ENCODE assay signal across 1 cellular context in the genomic region with DNA sequence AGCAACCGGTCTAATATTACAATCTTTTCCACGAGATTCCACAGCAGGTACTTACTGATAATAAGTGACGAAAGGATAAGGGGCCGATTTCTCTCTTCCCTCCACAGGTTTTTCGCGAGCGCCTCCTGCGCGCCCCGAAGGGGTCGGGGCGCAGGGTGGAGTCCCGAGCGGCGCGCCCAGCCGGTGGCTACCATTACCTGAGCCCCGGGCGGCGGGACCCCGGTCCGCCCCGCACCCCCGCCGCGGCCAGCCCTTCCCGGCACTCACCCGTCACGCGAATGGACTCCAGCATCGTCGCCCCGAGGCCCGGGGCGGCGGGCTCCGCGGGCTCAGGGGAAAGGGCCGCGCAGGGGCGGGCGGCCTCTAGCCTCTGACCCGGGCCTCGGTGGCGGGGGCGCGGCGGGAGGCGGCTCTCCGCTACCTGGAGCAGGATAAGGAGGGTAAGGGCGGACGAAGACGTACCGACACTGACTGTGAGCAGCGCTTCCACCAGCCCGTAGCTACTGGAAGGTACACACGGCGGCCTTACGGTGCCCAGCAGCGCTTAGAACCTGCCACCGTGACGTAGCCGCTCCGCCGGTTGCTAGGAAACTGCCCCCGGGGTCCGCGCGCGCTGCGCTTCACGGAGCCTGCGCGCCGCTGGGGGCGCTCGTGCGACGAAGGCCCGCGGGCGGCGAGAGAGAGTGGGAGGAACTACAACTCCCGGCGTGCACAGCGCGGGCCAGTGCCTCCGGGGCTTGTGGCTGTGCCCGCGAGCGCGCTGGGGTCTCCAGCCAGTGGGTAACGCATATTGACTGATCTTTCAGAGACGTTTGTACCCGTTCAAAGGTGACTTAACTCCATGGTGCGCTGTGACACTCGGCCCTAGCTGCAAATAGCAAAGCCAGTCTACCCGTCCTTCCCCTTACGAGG.
TF ChIP-seq lines count a peak whose summit lies in the region.

No MANE protein-coding gene starts in this region.

TF ChIP-seq in A549, 52 proteins besides CTCF, POLR2A, EP300 and RAD21 (continued from another document):
- TF ChIP-seq KDM5A (IDR thresholded peaks at IDR 0.05) (no peak), CBX8 (IDR thresholded peaks at IDR 0.05) (no peak), PBX3 (IDR thresholded peaks at IDR 0.05) (no peak), ELK1 (IDR thresholded peaks at IDR 0.05; ENCODE audit: low read depth, low read length) (no peak), CHD2 (IDR thresholded peaks at IDR 0.05; ENCODE audit: low read length, partially characterized antibody) (no peak), HOXB5 (CRISPR knock-in tag; IDR thresholded peaks at IDR 0.05) (no peak), PHF8 (IDR thresholded peaks at IDR 0.05; ENCODE audit: borderline replicate concordance, low read depth) (peak; percentile 96), MYC (IDR thresholded peaks at IDR 0.05; ENCODE audit: borderline replicate concordance, low read length) (peak; percentile 76), ZC3H11A (IDR thresholded peaks at IDR 0.05) (no peak), ZNF302 (CRISPR knock-in tag; IDR thresholded peaks at IDR 0.05) (no peak), JUN (IDR thresholded peaks at IDR 0.05) (no peak), RARB (CRISPR knock-in tag; IDR thresholded peaks at IDR 0.05) (no peak), ZFP36 (IDR thresholded peaks at IDR 0.05; ENCODE audit: borderline replicate concordance, partially characterized antibody) (no peak), HDAC2 (IDR thresholded peaks at IDR 0.05) (no peak), CEBPB (IDR thresholded peaks at IDR 0.05) (no peak), USF2 (IDR thresholded peaks at IDR 0.05) (no peak), HES2 (IDR thresholded peaks at IDR 0.05) (no peak), JUNB (IDR thresholded peaks at IDR 0.05) (no peak), FOSB (CRISPR knock-in tag; IDR thresholded peaks at IDR 0.05) (no peak), SMC3 (IDR thresholded peaks at IDR 0.05) (peak; percentile 39; the same call in 2 of the 3 replicates), POLR2AphosphoS2 (conservative IDR thresholded peaks at IDR 0.05; ENCODE audit: low read length) (no peak), EHF (CRISPR knock-in tag; IDR thresholded peaks at IDR 0.05) (no peak), RFX5 (IDR thresholded peaks at IDR 0.05) (peak; percentile 57; the same call in 1 of the 2 replicates), TP53 (CRISPR knock-in tag; IDR thresholded peaks at IDR 0.05) (no peak), MAFK (IDR thresholded peaks at IDR 0.05; ENCODE audit: partially characterized antibody) (no peak)
- TF ChIP-seq, protein P1, sequence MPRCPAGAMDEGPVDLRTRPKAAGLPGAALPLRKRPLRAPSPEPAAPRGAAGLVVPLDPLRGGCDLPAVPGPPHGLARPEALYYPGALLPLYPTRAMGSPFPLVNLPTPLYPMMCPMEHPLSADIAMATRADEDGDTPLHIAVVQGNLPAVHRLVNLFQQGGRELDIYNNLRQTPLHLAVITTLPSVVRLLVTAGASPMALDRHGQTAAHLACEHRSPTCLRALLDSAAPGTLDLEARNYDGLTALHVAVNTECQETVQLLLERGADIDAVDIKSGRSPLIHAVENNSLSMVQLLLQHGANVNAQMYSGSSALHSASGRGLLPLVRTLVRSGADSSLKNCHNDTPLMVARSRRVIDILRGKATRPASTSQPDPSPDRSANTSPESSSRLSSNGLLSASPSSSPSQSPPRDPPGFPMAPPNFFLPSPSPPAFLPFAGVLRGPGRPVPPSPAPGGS (IDR thresholded peaks at IDR 0.05): peak; percentile 41; the same call in 1 of the 3 replicates
- TF ChIP-seq, protein P2, sequence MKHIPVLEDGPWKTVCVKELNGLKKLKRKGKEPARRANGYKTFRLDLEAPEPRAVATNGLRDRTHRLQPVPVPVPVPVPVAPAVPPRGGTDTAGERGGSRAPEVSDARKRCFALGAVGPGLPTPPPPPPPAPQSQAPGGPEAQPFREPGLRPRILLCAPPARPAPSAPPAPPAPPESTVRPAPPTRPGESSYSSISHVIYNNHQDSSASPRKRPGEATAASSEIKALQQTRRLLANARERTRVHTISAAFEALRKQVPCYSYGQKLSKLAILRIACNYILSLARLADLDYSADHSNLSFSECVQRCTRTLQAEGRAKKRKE (CRISPR knock-in tag; IDR thresholded peaks at IDR 0.05; ENCODE audit: low read depth): no peak
- TF ChIP-seq, protein P3, sequence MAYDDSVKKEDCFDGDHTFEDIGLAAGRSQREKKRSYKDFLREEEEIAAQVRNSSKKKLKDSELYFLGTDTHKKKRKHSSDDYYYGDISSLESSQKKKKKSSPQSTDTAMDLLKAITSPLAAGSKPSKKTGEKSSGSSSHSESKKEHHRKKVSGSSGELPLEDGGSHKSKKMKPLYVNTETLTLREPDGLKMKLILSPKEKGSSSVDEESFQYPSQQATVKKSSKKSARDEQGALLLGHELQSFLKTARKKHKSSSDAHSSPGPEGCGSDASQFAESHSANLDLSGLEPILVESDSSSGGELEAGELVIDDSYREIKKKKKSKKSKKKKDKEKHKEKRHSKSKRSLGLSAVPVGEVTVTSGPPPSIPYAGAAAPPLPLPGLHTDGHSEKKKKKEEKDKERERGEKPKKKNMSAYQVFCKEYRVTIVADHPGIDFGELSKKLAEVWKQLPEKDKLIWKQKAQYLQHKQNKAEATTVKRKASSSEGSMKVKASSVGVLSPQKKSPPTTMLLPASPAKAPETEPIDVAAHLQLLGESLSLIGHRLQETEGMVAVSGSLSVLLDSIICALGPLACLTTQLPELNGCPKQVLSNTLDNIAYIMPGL (CRISPR knock-in tag; IDR thresholded peaks at IDR 0.05; ENCODE audit: borderline replicate concordance): no peak
